ENCODE assay signal across 17 cellular contexts in genomic region chr2:105005170-105005569, GRCh38.
"Had no signal": no experiment of that assay in that cellular context is flagged by ENCODE, and none has a peak within 500 bp of the region (broad histone marks: within the 10 kb centered on the region; RNA-seq: fewer than 3 reads in every experiment).

No MANE protein-coding gene starts in this region.

- H3K27me3 ChIP-seq: ascending aorta, dorsolateral prefrontal cortex, esophagus squamous epithelium, foreskin keratinocyte, suprapubic skin, upper lobe of left lung had no signal

- H3K27ac Mint-ChIP-seq: activated CD8-positive, alpha-beta T cell treated with anti-CD3 and anti-CD28 coated beads, Interleukin-2, amount 10 ng/mL, durations not matched to agents 7 days and 5 days; activated T-helper 1 cell treated with anti-CD3 and anti-CD28 coated beads, Interleukin-12 subunit alpha, Interleukin-12 subunit beta, Interleukin-2, Interleukin-4 antibody, amounts not matched to agents 30 ng/mL and 10 ng/mL and 1 ng/mL, durations not matched to agents 14 hours and 24 hours and 36 hours; naive thymus-derived CD8-positive, alpha-beta T cell had no signal

- H3K4me3 ChIP-seq: ascending aorta, dorsolateral prefrontal cortex, esophagus squamous epithelium, mucosa of descending colon, prostate gland, suprapubic skin, upper lobe of left lung had no signal

- H3K27ac ChIP-seq: ascending aorta, dorsolateral prefrontal cortex, esophagus squamous epithelium, foreskin keratinocyte, prostate gland, suprapubic skin, upper lobe of left lung had no signal

- H3K36me3 ChIP-seq: ascending aorta, esophagus squamous epithelium, prostate gland, suprapubic skin, upper lobe of left lung had no signal

- H3K4me3 Mint-ChIP-seq: activated CD8-positive, alpha-beta T cell treated with anti-CD3 and anti-CD28 coated beads, Interleukin-2, amount 10 ng/mL, durations not matched to agents 7 days and 5 days; activated T-helper 1 cell treated with anti-CD3 and anti-CD28 coated beads, Interleukin-12 subunit alpha, Interleukin-12 subunit beta, Interleukin-2, Interleukin-4 antibody, amounts not matched to agents 30 ng/mL and 10 ng/mL and 1 ng/mL, durations not matched to agents 14 hours and 24 hours and 36 hours; naive thymus-derived CD8-positive, alpha-beta T cell had no signal

- H3K4me1 Mint-ChIP-seq: naive thymus-derived CD8-positive, alpha-beta T cell had no signal

- H3K4me1 ChIP-seq: ascending aorta, foreskin keratinocyte, suprapubic skin, upper lobe of left lung had no signal

- H3K9me3 ChIP-seq: ascending aorta, mucosa of descending colon, prostate gland, suprapubic skin, upper lobe of left lung had no signal

- DNase-seq: activated CD4-positive, alpha-beta T cell treated with anti-CD3 and anti-CD28 coated beads for 48 hours; activated CD8-positive, alpha-beta memory T cell treated with anti-CD3 and anti-CD28 coated beads, Interleukin-2, amount 50 U/mL, for 48 hours; activated CD8-positive, alpha-beta T cell treated with anti-CD3 and anti-CD28 coated beads, Interleukin-2, amount 10 ng/mL, durations not matched to agents 7 days and 5 days; activated naive CD4-positive, alpha-beta T cell; dorsolateral prefrontal cortex; esophagus squamous epithelium; mucosa of descending colon; naive thymus-derived CD8-positive, alpha-beta T cell; nucleus accumbens; stimulated activated naive CD4-positive, alpha-beta T cell; T-helper 9 cell; upper lobe of left lung had no signal
